ENCODE assay signal across 10 cellular contexts in the genomic region with DNA sequence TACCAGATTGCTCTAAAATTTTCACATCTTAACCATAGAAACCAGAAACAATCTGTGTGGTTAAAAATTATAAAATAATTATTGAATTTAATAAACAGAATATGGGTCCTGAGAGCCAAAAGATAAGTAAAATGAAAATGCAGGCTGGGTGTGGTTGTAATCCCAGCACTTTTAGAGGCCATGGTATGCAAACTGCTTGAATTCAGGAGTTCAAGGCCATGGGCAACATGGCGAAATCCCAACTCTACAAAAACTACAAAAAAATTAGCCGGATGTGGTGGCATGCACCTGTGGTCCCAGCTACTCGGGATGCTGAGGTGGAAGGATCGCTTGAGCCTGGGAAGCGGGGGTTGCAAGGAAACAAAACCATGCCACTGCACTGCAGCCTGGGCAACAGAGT.
"Had no signal": no experiment of that assay in that cellular context is flagged by ENCODE, and none has a peak within 500 bp of the region (broad histone marks: within the 10 kb centered on the region; RNA-seq: fewer than 3 reads in every experiment).

No MANE protein-coding gene starts in this region.

- H3K36me3 ChIP-seq: HAP-1 had no signal

- ATAC-seq: GM23338, HCT116 had no signal

- H3K4me3 ChIP-seq: GM23248, GM23338, HAP-1 had no signal

- H3K4me1 Mint-ChIP-seq: GM23338, H9 had no signal

- H2AFZ ChIP-seq: GM23248, GM23338 had no signal

- H3K4me2 ChIP-seq: GM23338 had no signal

- DNase-seq: GM23248, GOT3, H7, H9, HCEC 1CT had no signal

- H3K9me3 ChIP-seq: HAP-1 had no signal

- H3K27ac Mint-ChIP-seq: GM23338 had no signal

- H3K4me3 Mint-ChIP-seq: GM23338, H9 had no signal

- H3K9ac ChIP-seq: GM23248 had no signal

- H3K9me3 Mint-ChIP-seq: GM23338, H9 had no signal

- FAIRE-seq: H1, H54 had no signal

- H3K27ac ChIP-seq: GM23248 had no signal
